9 cellular contexts compared by ENCODE assay signal in the genomic region with DNA sequence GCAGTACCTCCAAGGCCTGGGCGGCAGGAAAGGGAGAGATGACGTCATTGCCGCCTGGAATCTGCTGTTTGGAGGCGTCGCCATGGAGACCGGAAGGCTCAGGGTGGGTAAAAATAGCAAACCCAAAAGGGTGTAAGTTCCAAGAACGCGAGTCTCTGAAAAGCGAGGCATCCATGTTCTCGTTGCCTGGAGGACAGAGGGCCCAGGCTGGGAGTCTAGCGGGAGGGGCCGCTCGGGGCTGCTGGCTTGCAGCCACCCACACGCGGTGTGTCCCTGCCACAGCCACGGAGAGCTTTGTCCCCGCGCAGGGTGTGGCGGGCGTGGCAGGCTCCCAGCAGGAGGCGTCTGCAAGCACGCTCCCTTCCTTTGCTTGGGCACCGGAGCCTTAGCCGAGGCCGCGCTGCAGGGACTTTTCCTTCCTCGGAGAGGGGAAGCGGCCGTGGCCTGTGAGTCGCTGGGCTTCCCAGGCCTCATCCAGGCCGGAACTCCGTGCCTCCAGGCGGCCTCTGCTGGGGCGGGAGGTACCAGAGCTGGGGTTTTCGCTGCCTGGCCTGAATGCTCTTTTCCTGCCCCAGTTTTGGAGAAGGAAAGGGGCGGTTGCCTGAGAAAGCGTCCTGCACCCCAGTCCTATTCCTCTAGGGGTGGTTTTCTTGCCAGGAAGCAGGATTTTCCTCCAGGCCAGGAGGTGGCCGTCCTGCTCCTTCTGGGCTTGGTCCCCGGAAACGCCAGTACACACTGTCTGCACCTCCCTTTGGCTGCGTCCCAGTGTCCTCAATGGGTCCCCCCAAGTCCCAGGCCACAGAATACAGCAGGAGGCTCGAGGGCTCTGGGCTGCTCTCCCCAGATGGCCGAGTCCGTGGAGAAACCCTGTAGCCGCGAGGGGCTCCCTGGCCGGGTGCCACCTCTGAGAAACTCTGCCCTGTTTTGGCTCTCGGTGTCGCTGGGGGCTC. TPM values are rescaled to one million over a fixed set of nuclear protein-coding genes. Genes with fewer than 3 reads are reported as not detected.
DNase-seq lines count a peak whose midpoint lies in the region; ATAC-seq, FAIRE-seq and TF ChIP-seq lines count a peak whose summit lies in the region.
"Had no signal": no experiment of that assay in that cellular context is flagged by ENCODE, and none has a peak within 500 bp of the region (broad histone marks: within the 10 kb centered on the region; RNA-seq: fewer than 3 reads in every experiment).

No MANE protein-coding gene starts in this region.

- 20% methylated on average over 41 of the region's 49 CpGs; no CpG with 5 or more reads in 1 of the 2 experiments for WGBS in H1 (ENCODE audit: extremely low coverage in 1 of 2, insufficient coverage in 1 of 2, insufficient read length in 1 of 2, insufficient replicate concordance in 2 of 2, low coverage in 1 of 2, low lambda C conversion rate in 2 of 2, missing lambda C conversion rate in 1 of 2), 2 experiments
- WGBS in right lobe of liver (ENCODE audit: insufficient coverage, low coverage, low lambda C conversion rate, missing lambda C conversion rate): 54% methylated on average over 12 of the region's 49 CpGs

- H3K9me3 Mint-ChIP-seq in stimulated activated memory B cell treated with anti-CD40 and anti-IgM and Interleukin-4, amounts not matched to agents 10 μg/mL and 1 μg/mL and 100 μg/mL, for 72 hours: no peaks in the 10 kb centered on the region

- no peaks in the 10 kb centered on the region for H3K36me3 Mint-ChIP-seq in stimulated activated memory B cell treated with anti-CD40 and anti-IgM and Interleukin-4, amounts not matched to agents 10 μg/mL and 1 μg/mL and 100 μg/mL, for 72 hours

- no peak overlapping the region for H2BK120ac ChIP-seq in H1 (replicated peaks; ENCODE audit: low read depth, low read length)

- H3K4me1 ChIP-seq in H1 (replicated peaks in 1 of 4; ENCODE audit: control insufficient read depth in 3 of 4, insufficient read depth in 4 of 4, low read length in 3 of 4): peaks cover 0 to 19% (median 11%) of the 10 kb centered on the region in 4 experiments; a peak in 6 of 7 replicates
- peaks cover 0 to 23% (median 12%) of the 10 kb centered on the region in 4 donors for H3K4me1 ChIP-seq in right lobe of liver

- H2BK20ac ChIP-seq in H1 (ENCODE audit: low read length): peak overlapping the region; percentile 93; the same call in 1 of the 2 replicates

- H3K23ac ChIP-seq in H1 (ENCODE audit: insufficient read length): no peak overlapping the region

- TF ChIP-seq RAD21 in H1 (IDR thresholded peaks at IDR 0.05 in 1 of 2, conservative IDR thresholded peaks at IDR 0.05 in 1 of 2; ENCODE audit: low read depth in 2 of 2, low read length in 2 of 2): peak in 1 of 2 experiments; percentile 43; a peak in 2 of 4 replicates

- peak in 1 of 2 experiments; percentile 44; a peak in 1 of 3 replicates for TF ChIP-seq EP300 in H1 (IDR thresholded peaks at IDR 0.05; ENCODE audit: borderline replicate concordance in 1 of 2, low read depth in 2 of 2, low read length in 2 of 2)

- H3K79me2 ChIP-seq in H1 (ENCODE audit: control insufficient read depth in 1 of 2, insufficient read depth in 2 of 2, low read length in 2 of 2): no peaks in the 10 kb centered on the region

- no peaks in the 10 kb centered on the region for H3K27me3 ChIP-seq in H1 (replicated peaks in 1 of 4; ENCODE audit: control insufficient read depth in 3 of 4, extremely low read depth in 1 of 4, insufficient read depth in 3 of 4, low read length in 3 of 4)
- no peaks in the 10 kb centered on the region for H3K27me3 ChIP-seq in right lobe of liver

- peak overlapping the region; percentile 93 for H2BK5ac ChIP-seq in H1 (ENCODE audit: low read depth, low read length)

- H3K36me3 ChIP-seq in H1 (ENCODE audit: control insufficient read depth in 2 of 4, insufficient read depth in 4 of 4, low read length in 3 of 4): no peaks in the 10 kb centered on the region
- H3K36me3 ChIP-seq in right lobe of liver: no peaks in the 10 kb centered on the region

- CTCF ChIA-PET in H1 (lab: Charles Lee; ENCODE audit: partially characterized antibody): interaction anchor here (1.0 to 2.2 kb wide), 6 partner anchors 16 to 171 kb away, joined by 3 to 5 read pairs (median 4); a partner anchor contains a TSS

- peak overlapping the region; percentile 35 for H4K5ac ChIP-seq in H1 (ENCODE audit: insufficient read length, low read depth, low read length)

- H3K4me2 ChIP-seq in H1 (ENCODE audit: insufficient read depth in 1 of 2, low read depth in 2 of 2, low read length in 2 of 2): peak overlapping the region; percentile 41 to 75

- no peaks in the 10 kb centered on the region for H3K4me1 Mint-ChIP-seq in stimulated activated memory B cell treated with anti-CD40 and anti-IgM and Interleukin-4, amounts not matched to agents 10 μg/mL and 1 μg/mL and 100 μg/mL, for 72 hours

- peak overlapping the region; percentile 90 for H2BK12ac ChIP-seq in H1 (ENCODE audit: low read depth, low read length)

- H2AK5ac ChIP-seq in H1 (ENCODE audit: low read depth, low read length): peak overlapping the region; percentile 41; the same call in 1 of the 2 replicates

- no peaks in the 10 kb centered on the region for H3K79me1 ChIP-seq in H1 (ENCODE audit: low read depth, low read length)

- peak overlapping the region in 2 of 4 experiments; percentile 75 to 78; a peak in 4 of 7 replicates for H3K9ac ChIP-seq in H1 (replicated peaks in 1 of 4; ENCODE audit: extremely low read depth in 1 of 4, low read depth in 3 of 4, low read length in 3 of 4)

- intact Hi-C loops in right lobe of liver (cut with DNase I): loop anchor here in 1 of 2 donors (10.0 kb wide), 1 partner anchor 102 kb away; no protein-coding TSS in a partner anchor

- H3K23me2 ChIP-seq in H1 (ENCODE audit: low read depth, low read length): peaks cover 3% of the 10 kb centered on the region; the same call in 1 of the 2 replicates

- H4K20me1 ChIP-seq in H1 (replicated peaks in 1 of 2; ENCODE audit: control insufficient read depth in 1 of 2, insufficient read depth in 2 of 2, low read length in 2 of 2): no peaks in the 10 kb centered on the region

- no peak overlapping the region for H3K4me3 Mint-ChIP-seq in stimulated activated memory B cell treated with anti-CD40 and anti-IgM and Interleukin-4, amounts not matched to agents 10 μg/mL and 1 μg/mL and 100 μg/mL, for 72 hours

- POLR2A ChIA-PET in H1 (lab: Charles Lee; ENCODE audit: partially characterized antibody): interaction anchor here (0.9 to 4.0 kb wide), 7 partner anchors 8 to 19 kb away, joined by 3 to 19 read pairs (median 4); no protein-coding TSS in a partner anchor

- no peak overlapping the region for H3K4ac ChIP-seq in H1 (replicated peaks; ENCODE audit: insufficient read length, low read depth, low read length)

- TF ChIP-seq POLR2A in H1 (IDR thresholded peaks at IDR 0.05; ENCODE audit: control extremely low read depth in 1 of 2, low read depth in 2 of 2, low read length in 2 of 2) (peak in 1 of 2 experiments; percentile 87; a peak in 2 of 3 replicates), right lobe of liver (IDR thresholded peaks at IDR 0.05) (no peak)

- H4K8ac ChIP-seq in H1 (ENCODE audit: extremely low read depth, insufficient read depth, low read length): peak overlapping the region; percentile 94

- H2BK15ac ChIP-seq in H1 (ENCODE audit: low read length): peak overlapping the region; percentile 29; the same call in 1 of the 2 replicates

- peak; percentile 82 for FAIRE-seq in H1 (lab: Jason Lieb, UNC)
- FAIRE-seq: TTC549 had no signal

- H3K56ac ChIP-seq in H1 (replicated peaks; ENCODE audit: insufficient read length, low read depth, low read length): no peak overlapping the region

- H3K9me3 ChIP-seq in H1 (ENCODE audit: insufficient read depth in 2 of 2, low read depth in 1 of 2, low read length in 1 of 2) (no peaks in the 10 kb centered on the region), right lobe of liver (no peaks in the 10 kb centered on the region)

- H3K18ac ChIP-seq in H1 (ENCODE audit: extremely low read depth, low read length): peak overlapping the region; percentile 98

- peak overlapping the region; percentile 82 for H3K27ac ChIP-seq in H1 (ENCODE audit: low read depth, low read length)
- H3K27ac ChIP-seq in right lobe of liver: peak overlapping the region; percentile 78 to 91 (median 80)

- no peak overlapping the region for H3K27ac Mint-ChIP-seq in stimulated activated memory B cell treated with anti-CD40 and anti-IgM and Interleukin-4, amounts not matched to agents 10 μg/mL and 1 μg/mL and 100 μg/mL, for 72 hours

- H3K4me3 ChIP-seq in H1 (ENCODE audit: extremely low read depth in 1 of 4, insufficient read depth in 2 of 4, low read depth in 3 of 4, low read length in 4 of 4) (peak overlapping the region; percentile 19 to 55 (median 44); a peak in 7 of 8 replicates), right lobe of liver (peak overlapping the region in 2 of 3 donors; percentile 1 to 4)

- peak overlapping the region; percentile 54 for H4K91ac ChIP-seq in H1 (replicated peaks; ENCODE audit: insufficient read length, low read length)

- H2AFZ ChIP-seq in H1 (ENCODE audit: low read length): peak overlapping the region; percentile 35; the same call in 1 of the 2 replicates

- TF ChIP-seq CTCF in H1 (IDR thresholded peaks at IDR 0.05; ENCODE audit: control extremely low read depth in 1 of 3, insufficient read depth in 1 of 3, low read depth in 1 of 3, low read length in 3 of 3) (peak in 2 of 3 experiments; percentile 37 to 55; a peak in 3 of 4 replicates), right lobe of liver (IDR thresholded peaks at IDR 0.05) (peak in 2 of 4 donors; percentile 7 to 14)

- H3K14ac ChIP-seq in H1 (ENCODE audit: insufficient read length): no peak overlapping the region

- peak; percentile 20 to 28 (median 22) for ATAC-seq in right lobe of liver
- peak; percentile 10 for ATAC-seq in stimulated activated memory B cell treated with anti-CD40 and anti-IgM and Interleukin-4, amounts not matched to agents 10 μg/mL and 1 μg/mL and 100 μg/mL, for 72 hours
- ATAC-seq in HG03432 (IDR thresholded peaks at IDR 0.05; ENCODE audit: unreplicated experiment): no peak
- no peak for ATAC-seq in GM21737 (IDR thresholded peaks at IDR 0.05; ENCODE audit: unreplicated experiment)

- H3K27me3 Mint-ChIP-seq in stimulated activated memory B cell treated with anti-CD40 and anti-IgM and Interleukin-4, amounts not matched to agents 10 μg/mL and 1 μg/mL and 100 μg/mL, for 72 hours: no peaks in the 10 kb centered on the region

- DNase-seq in DMS153 treated with DMSO at 0.1 percent for 48 hours (lab: John Stamatoyannopoulos, UW; ENCODE audit: unreplicated experiment) (peak; percentile 92), M059J (ENCODE audit: low read depth) (peak; percentile 98), H1 (ENCODE audit: low read depth in 1 of 2, low spot score in 2 of 2) (peak; percentile 79 to 92), right lobe of liver (peak; percentile 73 to 79 (median 77))
- peak; percentile 34 to 43 for DNase-seq in activated CD4-positive, alpha-beta T cell treated with anti-CD3 and anti-CD28 coated beads, Interleukin-2, amount 50 U/mL, for 4 hours

RNA-seq across cellular contexts. Expression of a gene that starts 15.3 kb away (rescaled TPM):
- 3.5 and 13.8 TPM in 2 replicates for total RNA-seq in M059J (2014; rRNA removed; shearing (Covaris generic))
- 80.2 and 87.6 TPM in 2 replicates for total RNA-seq in H1 (2021; fragmentation: NEBNext Ultra II Directional; extraction: Animal tissue kit (Norgen Biotek cat#: 25700))
- 8.3 and 14.5 TPM in 2 replicates for polyA plus RNA-seq in H1 (2011; rRNA removed)
- 8.6 TPM for polyA plus RNA-seq in H1 (2011; cell fraction: cytosol; rRNA removed)
- 19.2 TPM for polyA plus RNA-seq in H1 (2011; cell fraction: nucleus; rRNA removed)
- 24.8 to 35.9 TPM (median 32.3 TPM) in 4 replicates for polyA plus RNA-seq in H1 (2012, experiment 1 of 2)
- polyA plus RNA-seq in H1 (2012, experiment 2 of 2): 36.5 TPM
- polyA plus RNA-seq in H1 (2013, experiment 1 of 2): 40.2 TPM
- polyA plus RNA-seq in H1 (2013, experiment 2 of 2): 39.7 TPM
- polyA minus RNA-seq in H1 (2011; rRNA and poly(A)+ RNA removed): 6.3 and 7.3 TPM in 2 replicates
- polyA minus RNA-seq in H1 (2011; cell fraction: cytosol; rRNA and poly(A)+ RNA removed): 30.0 TPM
- 27.1 TPM for polyA minus RNA-seq in H1 (2011; cell fraction: nucleus; rRNA and poly(A)+ RNA removed)
- 10 to 100 TPM; 23.7 to 84.8 (median 31.4) TPM for total RNA-seq in right lobe of liver

RNA-seq across cellular contexts. Expression of a gene that starts 18.2 kb away (rescaled TPM):
- 12.8 and 23.1 TPM in 2 replicates for total RNA-seq in M059J (2014; rRNA removed; shearing (Covaris generic))
- 99.8 and 103 TPM in 2 replicates for total RNA-seq in H1 (2021; fragmentation: NEBNext Ultra II Directional; extraction: Animal tissue kit (Norgen Biotek cat#: 25700))
- 58.4 and 106 TPM in 2 replicates for polyA plus RNA-seq in H1 (2011; rRNA removed)
- polyA plus RNA-seq in H1 (2011; cell fraction: cytosol; rRNA removed): 49.4 TPM
- 69.8 TPM for polyA plus RNA-seq in H1 (2011; cell fraction: nucleus; rRNA removed)
- polyA plus RNA-seq in H1 (2012, experiment 1 of 2): 51.1 to 69.6 TPM (median 60.7 TPM) in 4 replicates
- 65.5 TPM for polyA plus RNA-seq in H1 (2012, experiment 2 of 2)
- 95.7 TPM for polyA plus RNA-seq in H1 (2013, experiment 1 of 2)
- polyA plus RNA-seq in H1 (2013, experiment 2 of 2): 90.2 TPM
- polyA minus RNA-seq in H1 (2011; rRNA and poly(A)+ RNA removed): 5.5 and 6.4 TPM in 2 replicates
- polyA minus RNA-seq in H1 (2011; cell fraction: cytosol; rRNA and poly(A)+ RNA removed): 32.8 TPM
- 18.1 TPM for polyA minus RNA-seq in H1 (2011; cell fraction: nucleus; rRNA and poly(A)+ RNA removed)
- total RNA-seq in right lobe of liver: 10 to 100 TPM; 18.9 to 26.0 (median 24.4) TPM

Comparison
In these comparisons a context has a peak if more than half of its experiments do, and no peak if none do; other contexts are left out.
1. DNase-seq: peak in every context shown above with its lines; median percentile 98 in M059J; 92 in DMS153 treated with DMSO at 0.1 percent for 48 hours; 86 in H1; 77 in right lobe of liver; 38 in activated CD4-positive, alpha-beta T cell treated with anti-CD3 and anti-CD28 coated beads, Interleukin-2, amount 50 U/mL, for 4 hours.
2. ATAC-seq: peak in right lobe of liver (4 of 4) and stimulated activated memory B cell treated with anti-CD40 and anti-IgM and Interleukin-4, amounts not matched to agents 10 μg/mL and 1 μg/mL and 100 μg/mL, for 72 hours (single experiment); none in HG03432 (single experiment) and GM21737 (single experiment).